ENCODE assay signal across 19 cellular contexts in the genomic region with DNA sequence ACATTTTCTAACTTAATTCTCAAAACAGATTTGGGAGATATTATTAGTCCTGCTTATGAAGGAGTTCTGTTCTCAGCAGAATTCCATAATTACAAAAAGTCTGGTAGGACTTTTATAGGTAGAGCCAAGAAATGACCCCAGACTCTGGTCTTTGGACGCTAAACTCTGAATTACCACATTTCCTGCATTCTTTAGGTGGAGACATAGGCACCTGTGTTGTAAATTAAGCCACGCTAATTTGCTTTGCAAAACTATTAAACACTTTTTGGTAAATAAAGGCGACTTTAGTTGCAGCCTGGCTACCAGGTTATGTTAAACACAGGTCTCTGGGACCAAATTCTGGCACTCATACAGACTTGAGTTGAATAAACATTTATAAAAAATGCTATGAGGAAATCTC.
DNase-seq lines count a peak whose midpoint lies in the region; ATAC-seq, FAIRE-seq and TF ChIP-seq lines count a peak whose summit lies in the region.
"Had no signal": no experiment of that assay in that cellular context is flagged by ENCODE, and none has a peak within 500 bp of the region (broad histone marks: within the 10 kb centered on the region; RNA-seq: fewer than 3 reads in every experiment).

No MANE protein-coding gene starts in this region.

- no peaks in the 10 kb centered on the region for H3K27me3 Mint-ChIP-seq in CD8-positive, alpha-beta T cell (ENCODE audit: low read depth)
- H3K27me3 Mint-ChIP-seq: T-cell had no signal

- H3K27me3 ChIP-seq in esophagus muscularis mucosa (no peaks in the 10 kb centered on the region), smooth muscle cell (ENCODE audit: low read depth) (no peaks in the 10 kb centered on the region)
- no peaks in the 10 kb centered on the region for H3K27me3 ChIP-seq in CD8-positive, alpha-beta T cell (ENCODE audit: insufficient read depth, low read length)
- H3K27me3 ChIP-seq: testis had no signal

- H3K4me1 Mint-ChIP-seq in CD8-positive, alpha-beta T cell (ENCODE audit: low read depth) = peaks cover 19% of the 10 kb centered on the region

- BruUV-seq in OCI-LY7 (replicated peaks; lab: Mats Ljungman, UMichigan) = no TSS peak

- H3K36me3 ChIP-seq in OCI-LY7 (ENCODE audit: insufficient read depth, low read length) (peaks cover 20% of the 10 kb centered on the region), esophagus muscularis mucosa (no peaks in the 10 kb centered on the region), smooth muscle cell (ENCODE audit: low read depth) (no peaks in the 10 kb centered on the region)
- H3K36me3 ChIP-seq in CD8-positive, alpha-beta T cell (ENCODE audit: insufficient read depth, low read length) = no peaks in the 10 kb centered on the region
- H3K36me3 ChIP-seq: HAP-1 had no signal

- intact Hi-C loops in OCI-LY7 (cut with micrococcal nuclease; ENCODE audit: unreplicated experiment) (no loop called here), esophagus muscularis mucosa (cut with DNase I) (no loop called here)
- intact Hi-C loops in CD8-positive, alpha-beta T cell (cut with DNase I, micrococcal nuclease) = no loop called here

- TF ChIP-seq EP300 in esophagus muscularis mucosa (IDR thresholded peaks at IDR 0.05) = no peak

- WGBS in esophagus muscularis mucosa = 81% methylated on average over 3 of the region's 3 CpGs
- 57% methylated on average over 3 of the region's 3 CpGs for WGBS in smooth muscle cell (ENCODE audit: low lambda C conversion rate)

- POLR2A ChIA-PET in OCI-LY7 (lab: Charles Lee) = interaction anchor here (0.9 to 9.9 kb wide), 11 partner anchors 14 to 223 kb away, joined by 3 to 136 read pairs (median 5); no protein-coding TSS in a partner anchor
- POLR2A ChIA-PET in CD8-positive, alpha-beta T cell (lab: Charles Lee) = no interaction called here

- no peaks in the 10 kb centered on the region for H3K9me2 ChIP-seq in OCI-LY7 (ENCODE audit: insufficient read depth, low read length)

- H3K27ac ChIP-seq in OCI-LY7 (ENCODE audit: low read depth, low read length, poor library complexity, severe bottlenecking) = peak overlapping the region; percentile 95
- peak overlapping the region; percentile 86 to 89 (median 88) for H3K27ac ChIP-seq in esophagus muscularis mucosa (replicated peaks in 1 of 4)
- peak overlapping the region; percentile 21 for H3K27ac ChIP-seq in smooth muscle cell (ENCODE audit: low read depth)
- H3K27ac ChIP-seq in CD8-positive, alpha-beta T cell (ENCODE audit: low read depth, low read length) = no peak overlapping the region
- H3K27ac ChIP-seq: RWPE1, testis had no signal

- H3K4me3 ChIP-seq in OCI-LY7 (ENCODE audit: low read depth, low read length, poor library complexity, severe bottlenecking) (peak overlapping the region; percentile 57), esophagus muscularis mucosa (no peak overlapping the region), smooth muscle cell (no peak overlapping the region)
- no peak overlapping the region for H3K4me3 ChIP-seq in CD8-positive, alpha-beta T cell (ENCODE audit: low read depth, low read length)
- H3K4me3 ChIP-seq: HAP-1, testis had no signal

- no peak overlapping the region for H3K9ac ChIP-seq in smooth muscle cell (ENCODE audit: low read depth)

- peaks cover 95% of the 10 kb centered on the region for H3K4me1 ChIP-seq in OCI-LY7 (ENCODE audit: insufficient read depth, low read length, poor library complexity, severe bottlenecking)
- H3K4me1 ChIP-seq in esophagus muscularis mucosa = peaks cover 83 to 93% (median 89%) of the 10 kb centered on the region in 4 donors
- peaks cover 47% of the 10 kb centered on the region for H3K4me1 ChIP-seq in smooth muscle cell (ENCODE audit: low read depth)
- H3K4me1 ChIP-seq in CD8-positive, alpha-beta T cell (ENCODE audit: insufficient read depth, low read length) = peaks cover 5% of the 10 kb centered on the region
- H3K4me1 ChIP-seq: HAP-1 had no signal

- TF ChIP-seq CTCF in OCI-LY7 (conservative IDR thresholded peaks at IDR 0.05; ENCODE audit: low read length) (no peak), esophagus muscularis mucosa (IDR thresholded peaks at IDR 0.05) (no peak), smooth muscle cell (IDR thresholded peaks at IDR 0.05; ENCODE audit: borderline replicate concordance, insufficient read depth, poor library complexity, severe bottlenecking) (no peak)
- no peak for TF ChIP-seq CTCF in CD8-positive, alpha-beta T cell (IDR thresholded peaks at IDR 0.05)

- H3K9me3 Mint-ChIP-seq in CD8-positive, alpha-beta T cell = no peaks in the 10 kb centered on the region
- H3K9me3 Mint-ChIP-seq: activated T-helper 1 cell treated with anti-CD3 and anti-CD28 coated beads, Interleukin-12 subunit alpha, Interleukin-12 subunit beta, Interleukin-2, Interleukin-4 antibody, amounts not matched to agents 30 ng/mL and 10 ng/mL and 1 ng/mL, durations not matched to agents 14 hours and 24 hours and 36 hours; T-cell had no signal

- no peaks in the 10 kb centered on the region for H3K36me3 Mint-ChIP-seq in CD8-positive, alpha-beta T cell

- no peak for TF ChIP-seq POLR2A in esophagus muscularis mucosa (IDR thresholded peaks at IDR 0.05; ENCODE audit: low read depth)

- no peak for DNase-seq in GM19239 (ENCODE audit: insufficient read length, low spot score)
- DNase-seq in OCI-LY7 (ENCODE audit: low spot score) = peak; percentile 64
- DNase-seq in esophagus muscularis mucosa (ENCODE audit: extremely low spot score) = no peak
- DNase-seq in smooth muscle cell (lab: John Stamatoyannopoulos, UW; ENCODE audit: unreplicated experiment) = no peak
- DNase-seq in CD8-positive, alpha-beta T cell = no peak
- no peak for DNase-seq in NCI-H1417 (lab: John Stamatoyannopoulos, UW)
- DNase-seq in stimulated activated CD4-positive, alpha-beta T cell treated with anti-CD3 and anti-CD28 coated beads, Interleukin-12 subunit alpha, Interleukin-12 subunit beta, amount 100 ng/mL, for 4 hours = no peak
- DNase-seq in NCI-H510A (lab: John Stamatoyannopoulos, UW) = no peak
- DNase-seq: AML-193; effector CD4-positive, alpha-beta T cell; hippocampal formation; Kasumi-1; midbrain; NCI-H2171; T-cell; testis had no signal

- CTCF ChIA-PET in OCI-LY7 (lab: Charles Lee; ENCODE audit: unreplicated experiment) = interaction anchor here (1.6 to 6.1 kb wide), 2 partner anchors 14 to 19 kb away, joined by 3 to 37 read pairs; no protein-coding TSS in a partner anchor
- CTCF ChIA-PET in CD8-positive, alpha-beta T cell (lab: Charles Lee) = no interaction called here

- H3K79me2 ChIP-seq in OCI-LY7 (ENCODE audit: insufficient read depth, low read depth, low read length) = peaks cover 95% of the 10 kb centered on the region
- peaks cover 82% of the 10 kb centered on the region for H3K79me2 ChIP-seq in smooth muscle cell (ENCODE audit: low read depth)

- H3K4me2 ChIP-seq in OCI-LY7 (ENCODE audit: low read length) (peak overlapping the region; percentile 89), smooth muscle cell (peak overlapping the region; percentile 6)

- no peak for ATAC-seq in CD8-positive, alpha-beta T cell
- ATAC-seq: T-cell had no signal

- H3K9me3 ChIP-seq in OCI-LY7 (ENCODE audit: low read length) (no peaks in the 10 kb centered on the region), esophagus muscularis mucosa (no peaks in the 10 kb centered on the region), smooth muscle cell (replicated peaks; ENCODE audit: low read depth) (no peaks in the 10 kb centered on the region)
- no peaks in the 10 kb centered on the region for H3K9me3 ChIP-seq in CD8-positive, alpha-beta T cell (ENCODE audit: low read length)
- H3K9me3 ChIP-seq: HAP-1, testis had no signal

- H2AFZ ChIP-seq in OCI-LY7 (ENCODE audit: low read length) = no peak overlapping the region
- H2AFZ ChIP-seq in smooth muscle cell (ENCODE audit: low read depth) = no peak overlapping the region

- H3K4me3 Mint-ChIP-seq in CD8-positive, alpha-beta T cell = no peak overlapping the region
- H3K4me3 Mint-ChIP-seq: activated T-helper 1 cell treated with anti-CD3 and anti-CD28 coated beads, Interleukin-12 subunit alpha, Interleukin-12 subunit beta, Interleukin-2, Interleukin-4 antibody, amounts not matched to agents 30 ng/mL and 10 ng/mL and 1 ng/mL, durations not matched to agents 14 hours and 24 hours and 36 hours; T-cell had no signal

- no peak overlapping the region for H3K27ac Mint-ChIP-seq in CD8-positive, alpha-beta T cell
- H3K27ac Mint-ChIP-seq: T-cell had no signal

- H4K20me1 ChIP-seq in OCI-LY7 (ENCODE audit: insufficient read depth, low read length) = no peaks in the 10 kb centered on the region
- H4K20me1 ChIP-seq in smooth muscle cell (ENCODE audit: low read depth) = peaks cover 74% of the 10 kb centered on the region

- peaks cover 8% of the 10 kb centered on the region for H3F3A ChIP-seq in smooth muscle cell (ENCODE audit: low read depth)

- peak; percentile 37 for FAIRE-seq in GM19239 (lab: Jason Lieb, UNC)
